In genomic region chr2:170710609-170710979, GRCh38 we compare ENCODE assay signal across 27 cellular contexts. TPM values are rescaled to one million over a fixed set of nuclear protein-coding genes. Genes with fewer than 3 reads are reported as not detected.
"Had no signal": no experiment of that assay in that cellular context is flagged by ENCODE, and none has a peak within 500 bp of the region (broad histone marks: within the 10 kb centered on the region; RNA-seq: fewer than 3 reads in every experiment).

No MANE protein-coding gene starts in this region.

- H3K4me3 ChIP-seq: Peyer's patch, SJSA1 had no signal

- H3K4me3 Mint-ChIP-seq: activated CD4-positive, alpha-beta T cell treated with anti-CD3 and anti-CD28 coated beads, Interleukin-2, amount 10 ng/mL, durations not matched to agents 24 days and 14 days; activated CD8-positive, alpha-beta memory T cell treated with anti-CD3 and anti-CD28 coated beads, Interleukin-2, amount 10 ng/mL, durations not matched to agents 7 days and 5 days; activated naive CD4-positive, alpha-beta T cell treated with anti-CD3 and anti-CD28 coated beads, Interleukin-2, amount 50 U/mL, for 24 hours; activated T-cell treated with anti-CD3 and anti-CD28 coated beads, Interleukin-2, amount 50 U/mL, for 24 hours; activated T-helper 1 cell treated with anti-CD3 and anti-CD28 coated beads, Interleukin-12 subunit alpha, Interleukin-12 subunit beta, Interleukin-2, Interleukin-4 antibody, amounts not matched to agents 30 ng/mL and 10 ng/mL and 1 ng/mL, durations not matched to agents 14 hours and 24 hours and 36 hours; T-helper 1 cell treated with Interleukin-12 subunit alpha and Interleukin-12 subunit beta and Interleukin-4 antibody, amounts not matched to agents 30 μg/mL and 1 μg/mL, for 36 hours had no signal

- H3K27ac ChIP-seq: Peyer's patch, RWPE1, SJSA1 had no signal

- H3K9me3 ChIP-seq: Peyer's patch had no signal

- DNase-seq: activated CD4-positive, alpha-beta T cell treated with anti-CD3 and anti-CD28 coated beads for 1 hour; activated CD4-positive, alpha-beta T cell treated with anti-CD3 and anti-CD28 coated beads, Interleukin-2, amount 10 ng/mL, durations not matched to agents 24 days and 14 days; activated CD4-positive, alpha-beta T cell treated with anti-CD3 and anti-CD28 coated beads, Interleukin-2, amount 50 U/mL, for 48 hours; activated CD8-positive, alpha-beta memory T cell treated with anti-CD3 and anti-CD28 coated beads, Interleukin-2, amount 10 ng/mL, durations not matched to agents 7 days and 5 days; activated effector memory CD4-positive, alpha-beta T cell treated with Interleukin-2 at 50 U/mL for 16 hours; activated naive CD4-positive, alpha-beta T cell; activated T-cell treated with anti-CD3 and anti-CD28 coated beads, Interleukin-2, amount 50 U/mL, for 24 hours; aorta; central memory CD4-positive, alpha-beta T cell; Kasumi-1; NCI-H1105 treated with DMSO at 0.1 percent for 48 hours; NCI-H146; NCI-H1930; NCI-H2171; NCI-H2227 treated with DMSO at 0.1 percent for 48 hours; NCI-H446 treated with DMSO at 0.1 percent for 48 hours; NCI-H526 treated with DMSO at 0.1 percent for 48 hours; NCI-H82; Peyer's patch; Right ventricle myocardium superior had no signal

- H3K27ac Mint-ChIP-seq: activated CD4-positive, alpha-beta T cell treated with anti-CD3 and anti-CD28 coated beads, Interleukin-2, amount 10 ng/mL, durations not matched to agents 24 days and 14 days; activated CD8-positive, alpha-beta memory T cell treated with anti-CD3 and anti-CD28 coated beads, Interleukin-2, amount 10 ng/mL, durations not matched to agents 7 days and 5 days; activated T-cell treated with anti-CD3 and anti-CD28 coated beads, Interleukin-2, amount 50 U/mL, for 24 hours; activated T-helper 1 cell treated with anti-CD3 and anti-CD28 coated beads, Interleukin-12 subunit alpha, Interleukin-12 subunit beta, Interleukin-2, Interleukin-4 antibody, amounts not matched to agents 30 ng/mL and 10 ng/mL and 1 ng/mL, durations not matched to agents 14 hours and 24 hours and 36 hours; T-helper 1 cell treated with Interleukin-12 subunit alpha and Interleukin-12 subunit beta and Interleukin-4 antibody, amounts not matched to agents 30 μg/mL and 1 μg/mL, for 36 hours had no signal

- H3K36me3 ChIP-seq: Peyer's patch, SJSA1 had no signal

- ATAC-seq: activated CD8-positive, alpha-beta memory T cell treated with anti-CD3 and anti-CD28 coated beads, Interleukin-2, amount 10 ng/mL, durations not matched to agents 7 days and 5 days; SK-N-SH treated with all-trans-retinoic acid at 6 μM for 48 hours had no signal

- H3K36me3 Mint-ChIP-seq: activated naive CD4-positive, alpha-beta T cell treated with anti-CD3 and anti-CD28 coated beads, Interleukin-2, amount 50 U/mL, for 24 hours had no signal

- H3K9me3 Mint-ChIP-seq: activated naive CD4-positive, alpha-beta T cell treated with anti-CD3 and anti-CD28 coated beads, Interleukin-2, amount 50 U/mL, for 24 hours; activated T-cell treated with anti-CD3 and anti-CD28 coated beads, Interleukin-2, amount 50 U/mL, for 24 hours; activated T-helper 1 cell treated with anti-CD3 and anti-CD28 coated beads, Interleukin-12 subunit alpha, Interleukin-12 subunit beta, Interleukin-2, Interleukin-4 antibody, amounts not matched to agents 30 ng/mL and 10 ng/mL and 1 ng/mL, durations not matched to agents 14 hours and 24 hours and 36 hours; T-helper 1 cell treated with Interleukin-12 subunit alpha and Interleukin-12 subunit beta and Interleukin-4 antibody, amounts not matched to agents 30 μg/mL and 1 μg/mL, for 36 hours had no signal

RNA-seq across cellular contexts. Expression of gene SP5, which starts 4.5 kb away (rescaled TPM):
- total RNA-seq: activated CD8-positive, alpha-beta memory T cell treated with anti-CD3 and anti-CD28 coated beads, Interleukin-2, amount 10 ng/mL, durations not matched to agents 7 days and 5 days; activated T-helper 1 cell treated with anti-CD3 and anti-CD28 coated beads, Interleukin-12 subunit alpha, Interleukin-12 subunit beta, Interleukin-2, Interleukin-4 antibody, amounts not matched to agents 30 ng/mL and 10 ng/mL and 1 ng/mL, durations not matched to agents 14 hours and 24 hours and 36 hours; bronchial epithelial cell had no signal
- polyA plus RNA-seq: aorta had no signal

RNA-seq across cellular contexts. Expression of gene ERICH2, which starts 59.6 kb away (rescaled TPM):
- total RNA-seq: activated CD4-positive, alpha-beta T cell treated with anti-CD3 and anti-CD28 coated beads, Interleukin-2, amount 10 ng/mL, durations not matched to agents 24 days and 14 days; activated CD8-positive, alpha-beta memory T cell treated with anti-CD3 and anti-CD28 coated beads, Interleukin-2, amount 10 ng/mL, durations not matched to agents 7 days and 5 days; activated T-helper 1 cell treated with anti-CD3 and anti-CD28 coated beads, Interleukin-12 subunit alpha, Interleukin-12 subunit beta, Interleukin-2, Interleukin-4 antibody, amounts not matched to agents 30 ng/mL and 10 ng/mL and 1 ng/mL, durations not matched to agents 14 hours and 24 hours and 36 hours; Peyer's patch; SJSA1 had no signal
